In genomic region chr17:49165143-49165542, GRCh38 we compare ENCODE assay signal across 30 cellular contexts. TPM values are rescaled to one million over a fixed set of nuclear protein-coding genes. Genes with fewer than 3 reads are reported as not detected.
DNase-seq lines count a peak whose midpoint lies in the region; TF ChIP-seq lines count a peak whose summit lies in the region.
"Had no signal": no experiment of that assay in that cellular context is flagged by ENCODE, and none has a peak within 500 bp of the region (broad histone marks: within the 10 kb centered on the region; RNA-seq: fewer than 3 reads in every experiment).

No MANE protein-coding gene starts in this region.

- no peak for DNase-seq in transverse colon
- DNase-seq: 8988T; ACHN; AML-193; BE2C; C1 segment of cervical spinal cord; Caco-2; Calu3; CD4-positive, alpha-beta memory T cell; CD4-positive, alpha-beta T cell; CD4-positive, CD25-positive, alpha-beta regulatory T cell; CD8-positive, alpha-beta memory T cell; CD8-positive, alpha-beta T cell; COR-L47; DMS 273 treated with DMSO at 0.1 percent for 48 hours; DMS153; DMS53; DMS79; DMS79 treated with DMSO at 0.1 percent for 48 hours; DND-41; EL had no signal

- H3K27ac ChIP-seq in HEK293 (ENCODE audit: extremely low read depth, low read depth, low read length) (no peak overlapping the region), transverse colon (no peak overlapping the region)
- H3K27ac ChIP-seq: 22Rv1; A549; BLaER1; BLaER1 treated with 17β-estradiol and CSF1 and Interleukin-3, amounts not matched to agents 10 nM and 100 nM; C4-2B had no signal

- H3K9me3 ChIP-seq in HEK293 (ENCODE audit: control insufficient read depth, insufficient read depth, low read depth, low read length) (no peaks in the 10 kb centered on the region), transverse colon (no peaks in the 10 kb centered on the region)

- TF ChIP-seq CTCF in HEK293 (tag by site-specific recombination; IDR thresholded peaks at IDR 0.05): no peak
- TF ChIP-seq CTCF in transverse colon (IDR thresholded peaks at IDR 0.05): no peak

- H3K36me3 ChIP-seq in HEK293 (ENCODE audit: control insufficient read depth in 2 of 2, insufficient read depth in 1 of 2, low read length in 2 of 2): no peaks in the 10 kb centered on the region
- H3K36me3 ChIP-seq in transverse colon: no peaks in the 10 kb centered on the region
- H3K36me3 ChIP-seq: BE2C; BLaER1; BLaER1 treated with 17β-estradiol and CSF1 and Interleukin-3, amounts not matched to agents 10 nM and 100 nM had no signal

- in situ Hi-C loops in transverse colon (cut with MboI; ENCODE audit: low pct_ligation_motif_present in 1 of 4, low pct_unique_long_range_greater_than_20kb in 1 of 4, low sequenced_read_pairs in 3 of 4): no loop called here

- peaks cover 21% of the 10 kb centered on the region for H3K27me3 ChIP-seq in transverse colon
- H3K27me3 ChIP-seq: BLaER1; BLaER1 treated with 17β-estradiol and CSF1 and Interleukin-3, amounts not matched to agents 10 nM and 100 nM had no signal

- no peak for TF ChIP-seq POLR2A in transverse colon (IDR thresholded peaks at IDR 0.05)

- CTCF ChIA-PET in HEK293 (lab: Yijun Ruan, JAX): no interaction called here

- 79 to 84% methylated on average over 2 of the region's 2 CpGs for WGBS in transverse colon (ENCODE audit: low coverage in 1 of 2), 2 donors

- H3K4me3 ChIP-seq in HEK293 (ENCODE audit: low read depth, low read length): no peak overlapping the region
- H3K4me3 ChIP-seq in transverse colon: no peak overlapping the region
- H3K4me3 ChIP-seq: A549; BLaER1; BLaER1 treated with 17β-estradiol and CSF1 and Interleukin-3, amounts not matched to agents 10 nM and 100 nM had no signal

- no peak for TF ChIP-seq EP300 in transverse colon (IDR thresholded peaks at IDR 0.05; ENCODE audit: low read depth)

- no peaks in the 10 kb centered on the region for H3K4me1 ChIP-seq in HEK293 (ENCODE audit: control insufficient read depth, insufficient read depth, low read length)
- H3K4me1 ChIP-seq in transverse colon: no peaks in the 10 kb centered on the region
- H3K4me1 ChIP-seq: A549; BE2C; BLaER1; BLaER1 treated with 17β-estradiol and CSF1 and Interleukin-3, amounts not matched to agents 10 nM and 100 nM had no signal

- POLR2A ChIA-PET in HEK293 (lab: Yijun Ruan, JAX): no interaction called here

- intact Hi-C loops in transverse colon (cut with DNase I; ENCODE audit: low total_unique reads): loop anchor here (10.0 kb wide), 1 partner anchor 50 kb away; the partner anchor contains the start of genes ABI3 and GNGT2

TF ChIP-seq in HEK293, 187 proteins besides CTCF, POLR2A, EP300 and RAD21:
- TF ChIP-seq ZNF169 (tag by site-specific recombination; IDR thresholded peaks at IDR 0.05) (0 out of 2 replicates have a peak, but pooled peaks have one; percentile 44), ZNF239 (tag by site-specific recombination; IDR thresholded peaks at IDR 0.05) (no peak), PRDM1 (tag by site-specific recombination; IDR thresholded peaks at IDR 0.05) (peak; percentile 97), ZBTB10 (tag by site-specific recombination; IDR thresholded peaks at IDR 0.05) (no peak), ZNF596 (tag by site-specific recombination; IDR thresholded peaks at IDR 0.05) (0 out of 2 replicates have a peak, but pooled peaks have one; percentile 39), EGR2 (tag by site-specific recombination; IDR thresholded peaks at IDR 0.05; ENCODE audit: low read depth) (0 out of 2 replicates have a peak, but pooled peaks have one; percentile 28), ZNF398 (tag by site-specific recombination; IDR thresholded peaks at IDR 0.05) (0 out of 2 replicates have a peak, but pooled peaks have one; percentile 12), ZIC2 (tag by site-specific recombination; IDR thresholded peaks at IDR 0.05) (no peak)
TF ChIP-seq in HEK293: peak in this region for 5.

RNA-seq across cellular contexts. Expression of gene B4GALNT2, which starts 32.6 kb away (rescaled TPM):
- 10 to 100 TPM; 19.8 to 75.9 (median 47.3) TPM for total RNA-seq in transverse colon
- total RNA-seq: A172; A673; CD4-positive, CD25-positive, alpha-beta regulatory T cell; CD8-positive, alpha-beta memory T cell had no signal

RNA-seq across cellular contexts. Expression of gene GNGT2, which starts 45.2 kb away (rescaled TPM):
- total RNA-seq in transverse colon: 1 to 10 TPM in 1 of 4 donors, under 1 TPM in 1, not detected in 2; 0.68 to 4.0 TPM
- total RNA-seq: A172, Caco-2, Calu3, Daoy had no signal

RNA-seq across cellular contexts. Expression of gene ABI3, which starts 45.4 kb away (rescaled TPM):
- 1 to 10 TPM in 3 of 4 donors, under 1 TPM in 1; 0.60 to 7.6 (median 5.9) TPM for total RNA-seq in transverse colon
- total RNA-seq: Caco-2, Calu3 had no signal
